In the genomic region with DNA sequence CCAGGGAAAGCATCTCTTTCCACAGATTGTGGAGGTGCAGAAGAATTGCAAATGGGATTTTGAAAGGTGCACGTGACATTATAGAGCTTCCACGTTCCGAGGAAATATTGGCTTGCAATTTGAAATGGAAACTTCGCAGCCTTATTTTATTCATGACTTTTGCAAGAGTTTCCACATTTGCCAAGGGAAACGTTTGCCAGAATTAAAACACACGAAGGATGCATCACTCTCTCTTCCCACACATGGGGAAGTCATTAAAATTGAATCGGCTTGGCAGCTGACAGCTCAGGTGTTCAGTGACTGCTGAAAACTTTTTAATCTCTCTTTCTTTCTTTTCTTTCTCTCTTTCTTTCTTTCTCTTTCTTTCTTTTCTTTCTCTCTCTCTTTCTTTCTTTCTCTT, we compare ENCODE assay signal across 33 cellular contexts.
"Had no signal": no experiment of that assay in that cellular context is flagged by ENCODE, and none has a peak within 500 bp of the region (broad histone marks: within the 10 kb centered on the region; RNA-seq: fewer than 3 reads in every experiment).

No MANE protein-coding gene starts in this region.

- H3K27ac Mint-ChIP-seq: activated CD4-positive, alpha-beta memory T cell treated with anti-CD3 and anti-CD28 coated beads for 36 hours; activated naive CD4-positive, alpha-beta T cell treated with anti-CD3 and anti-CD28 coated beads, Interleukin-2, amount 10 ng/mL, durations not matched to agents 7 days and 5 days; activated naive CD8-positive, alpha-beta T cell treated with anti-CD3 and anti-CD28 coated beads, Interleukin-2, amount 10 ng/mL, durations not matched to agents 7 days and 5 days; brain; natural killer cell treated with Interleukin-12 subunit alpha and Interleukin-12 subunit beta and Interleukin-15 and Interleukin-18, amount 100 ng/mL, for 72 hours; stimulated activated memory B cell treated with anti-CD40 and anti-IgM and Interleukin-4, amounts not matched to agents 10 μg/mL and 1 μg/mL and 100 μg/mL, for 72 hours had no signal

- DNase-seq: activated CD4-positive, alpha-beta memory T cell treated with anti-CD3 and anti-CD28 coated beads for 36 hours; activated CD4-positive, alpha-beta T cell treated with anti-CD3 and anti-CD28 coated beads for 48 hours; activated CD8-positive, alpha-beta memory T cell treated with anti-CD3 and anti-CD28 coated beads, Interleukin-2, amount 50 U/mL, for 4 hours; activated gamma-delta T cell; activated naive CD4-positive, alpha-beta T cell treated with anti-CD3 and anti-CD28 coated beads, Interleukin-2, amount 10 ng/mL, durations not matched to agents 7 days and 5 days; activated naive CD8-positive, alpha-beta T cell treated with anti-CD3 and anti-CD28 coated beads, Interleukin-2, amount 10 ng/mL, durations not matched to agents 7 days and 5 days; activated T-cell treated with anti-CD3 and anti-CD28 coated beads, Interleukin-2, amount 50 U/mL, for 1 hour; cerebellar nuclear complex; colonic mucosa; effector CD8-positive, alpha-beta T cell; foreskin melanocyte; glutamatergic neuron; islet precursor cell; left ventricle myocardium inferior; mesendoderm; sigmoid colon; small intestine; stimulated activated CD4-positive, alpha-beta T cell treated with anti-CD3 and anti-CD28 coated beads, Interleukin-1b, Interleukin-23, amount 100 ng/mL, for 48 hours; stimulated activated CD4-positive, alpha-beta T cell treated with anti-CD3 and anti-CD28 coated beads, Interleukin-4, amount 100 ng/mL, for 4 hours; stimulated activated CD8-positive, alpha-beta memory T cell treated with anti-CD3 and anti-CD28 coated beads, Interleukin-4, amount 100 ng/mL, for 48 hours; stimulated activated naive CD8-positive, alpha-beta T cell treated with anti-CD3 and anti-CD28 coated beads, Interleukin-15, amount 100 ng/mL, for 72 hours; T-helper 1 cell; tibial artery; upper lobe of right lung; WERI-Rb-1 had no signal

- H3K4me1 Mint-ChIP-seq: activated naive CD4-positive, alpha-beta T cell treated with anti-CD3 and anti-CD28 coated beads, Interleukin-2, amount 10 ng/mL, durations not matched to agents 7 days and 5 days; activated naive CD8-positive, alpha-beta T cell treated with anti-CD3 and anti-CD28 coated beads, Interleukin-2, amount 10 ng/mL, durations not matched to agents 7 days and 5 days; stimulated activated memory B cell treated with anti-CD40 and anti-IgM and Interleukin-4, amounts not matched to agents 10 μg/mL and 1 μg/mL and 100 μg/mL, for 72 hours; stimulated activated naive CD8-positive, alpha-beta T cell treated with anti-CD3 and anti-CD28 coated beads, Interleukin-15, amount 100 ng/mL, for 72 hours had no signal

- H3K4me3 ChIP-seq: ascending aorta, cardiac muscle cell, colonic mucosa, left ventricle myocardium inferior, lung, sigmoid colon, tibial artery, upper lobe of right lung had no signal

- H3K27me3 Mint-ChIP-seq: activated CD4-positive, alpha-beta memory T cell treated with anti-CD3 and anti-CD28 coated beads for 36 hours; activated naive CD4-positive, alpha-beta T cell treated with anti-CD3 and anti-CD28 coated beads, Interleukin-2, amount 10 ng/mL, durations not matched to agents 7 days and 5 days; activated naive CD8-positive, alpha-beta T cell treated with anti-CD3 and anti-CD28 coated beads, Interleukin-2, amount 10 ng/mL, durations not matched to agents 7 days and 5 days; natural killer cell treated with Interleukin-12 subunit alpha and Interleukin-12 subunit beta and Interleukin-15 and Interleukin-18, amount 100 ng/mL, for 72 hours; stimulated activated memory B cell treated with anti-CD40 and anti-IgM and Interleukin-4, amounts not matched to agents 10 μg/mL and 1 μg/mL and 100 μg/mL, for 72 hours; stimulated activated naive CD8-positive, alpha-beta T cell treated with anti-CD3 and anti-CD28 coated beads, Interleukin-15, amount 100 ng/mL, for 72 hours had no signal

- H3K4me1 ChIP-seq: ascending aorta, colonic mucosa, tibial artery, upper lobe of right lung had no signal

- ATAC-seq: activated CD4-positive, CD25-positive, alpha-beta regulatory T cell treated with anti-CD3 and anti-CD28 coated beads, Interleukin-2, amount 50 U/mL, for 24 hours; natural killer cell treated with Interleukin-12 subunit alpha and Interleukin-12 subunit beta and Interleukin-15 and Interleukin-18, amount 100 ng/mL, for 72 hours; stimulated activated memory B cell treated with anti-CD40 and anti-IgM and Interleukin-4, amounts not matched to agents 10 μg/mL and 1 μg/mL and 100 μg/mL, for 72 hours; stimulated activated naive CD8-positive, alpha-beta T cell treated with anti-CD3 and anti-CD28 coated beads, Interleukin-15, amount 100 ng/mL, for 72 hours; upper lobe of right lung had no signal

- H3K36me3 ChIP-seq: ascending aorta, cardiac muscle cell, colonic mucosa, left ventricle myocardium inferior, sigmoid colon, tibial artery, upper lobe of right lung, WERI-Rb-1 had no signal

- H3K27ac ChIP-seq: ascending aorta, cardiac muscle cell, colonic mucosa, left ventricle myocardium inferior, sigmoid colon, tibial artery, upper lobe of right lung, WERI-Rb-1 had no signal

- H3K4me3 Mint-ChIP-seq: activated CD4-positive, alpha-beta memory T cell treated with anti-CD3 and anti-CD28 coated beads for 36 hours; activated naive CD4-positive, alpha-beta T cell treated with anti-CD3 and anti-CD28 coated beads, Interleukin-2, amount 10 ng/mL, durations not matched to agents 7 days and 5 days; activated naive CD8-positive, alpha-beta T cell treated with anti-CD3 and anti-CD28 coated beads, Interleukin-2, amount 10 ng/mL, durations not matched to agents 7 days and 5 days; brain; natural killer cell treated with Interleukin-12 subunit alpha and Interleukin-12 subunit beta and Interleukin-15 and Interleukin-18, amount 100 ng/mL, for 72 hours; stimulated activated memory B cell treated with anti-CD40 and anti-IgM and Interleukin-4, amounts not matched to agents 10 μg/mL and 1 μg/mL and 100 μg/mL, for 72 hours; stimulated activated naive CD8-positive, alpha-beta T cell treated with anti-CD3 and anti-CD28 coated beads, Interleukin-15, amount 100 ng/mL, for 72 hours had no signal

- H3K9me3 ChIP-seq: colonic mucosa, tibial artery, upper lobe of right lung had no signal

- H3K27me3 ChIP-seq: ascending aorta, cardiac muscle cell, colonic mucosa, sigmoid colon, tibial artery, upper lobe of right lung had no signal

- H3K36me3 Mint-ChIP-seq: activated CD4-positive, alpha-beta memory T cell treated with anti-CD3 and anti-CD28 coated beads for 36 hours; activated naive CD4-positive, alpha-beta T cell treated with anti-CD3 and anti-CD28 coated beads, Interleukin-2, amount 10 ng/mL, durations not matched to agents 7 days and 5 days; activated naive CD8-positive, alpha-beta T cell treated with anti-CD3 and anti-CD28 coated beads, Interleukin-2, amount 10 ng/mL, durations not matched to agents 7 days and 5 days; brain; natural killer cell treated with Interleukin-12 subunit alpha and Interleukin-12 subunit beta and Interleukin-15 and Interleukin-18, amount 100 ng/mL, for 72 hours; stimulated activated memory B cell treated with anti-CD40 and anti-IgM and Interleukin-4, amounts not matched to agents 10 μg/mL and 1 μg/mL and 100 μg/mL, for 72 hours had no signal

- FAIRE-seq: small intestine, TTC549 had no signal

- H3K9me3 Mint-ChIP-seq: activated naive CD4-positive, alpha-beta T cell treated with anti-CD3 and anti-CD28 coated beads, Interleukin-2, amount 10 ng/mL, durations not matched to agents 7 days and 5 days; activated naive CD8-positive, alpha-beta T cell treated with anti-CD3 and anti-CD28 coated beads, Interleukin-2, amount 10 ng/mL, durations not matched to agents 7 days and 5 days had no signal
